Comparison of ENCODE assay signal across 1 cellular context in genomic region chr9:5611321-5612186, GRCh38.
A peak's percentile ranks its signal among the peaks of the same experiment; 100 is the strongest.
TF ChIP-seq lines count a peak whose summit lies in the region.

No MANE protein-coding gene starts in this region.

TF ChIP-seq in HCT116, 20 proteins besides CTCF, POLR2A, EP300 and RAD21 (continued from another document):
- 0 out of 2 replicates have a peak, but pooled peaks have one; percentile 17 for TF ChIP-seq MAX (IDR thresholded peaks at IDR 0.05)
- no peak for TF ChIP-seq EZH2phosphoT487 (IDR thresholded peaks at IDR 0.05; ENCODE audit: borderline replicate concordance)
- no peak for TF ChIP-seq EZH2 (IDR thresholded peaks at IDR 0.05)
TF ChIP-seq in HCT116: peak in this region for 1.
